ENCODE assay signal across 11 cellular contexts in the genomic region with DNA sequence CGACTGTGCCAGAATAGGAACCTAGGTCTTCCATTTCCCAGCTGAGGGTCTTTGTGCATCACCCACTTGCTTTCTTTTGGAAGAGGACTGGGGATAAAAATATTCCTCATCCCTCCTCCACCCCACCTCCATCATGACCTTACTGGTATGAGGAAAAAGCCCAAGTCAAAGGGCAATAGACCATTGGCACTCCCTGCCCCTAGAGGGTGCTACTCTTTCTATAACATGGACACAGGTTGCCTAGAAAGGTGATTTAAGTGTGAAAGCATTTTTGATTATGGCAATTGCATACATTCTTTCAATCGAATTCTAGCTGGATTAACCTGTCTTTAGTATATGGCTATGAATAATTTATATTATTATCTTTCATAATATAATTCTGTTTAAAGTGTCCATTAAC. TPM values are rescaled to one million over a fixed set of nuclear protein-coding genes. Genes with fewer than 3 reads are reported as not detected.
A peak's percentile ranks its signal among the peaks of the same experiment; 100 is the strongest.
DNase-seq lines count a peak whose midpoint lies in the region; ATAC-seq and TF ChIP-seq lines count a peak whose summit lies in the region.
"Had no signal": no experiment of that assay in that cellular context is flagged by ENCODE, and none has a peak within 500 bp of the region (broad histone marks: within the 10 kb centered on the region; RNA-seq: fewer than 3 reads in every experiment).

No MANE protein-coding gene starts in this region.

- no peak overlapping the region for H3K4me3 Mint-ChIP-seq in osteocyte (ENCODE audit: unreplicated experiment)
- H3K4me3 Mint-ChIP-seq: activated CD4-positive, alpha-beta T cell treated with anti-CD3 and anti-CD28 coated beads, Interleukin-2, amount 10 ng/mL, durations not matched to agents 24 days and 14 days had no signal

- H2AFZ ChIP-seq in Loucy (ENCODE audit: low read length): no peak overlapping the region

- H3K27me3 ChIP-seq in Loucy (ENCODE audit: insufficient read depth, low read length, poor library complexity, severe bottlenecking) (no peaks in the 10 kb centered on the region), colonic mucosa (no peaks in the 10 kb centered on the region)

- peak; percentile 13 for DNase-seq in GM12865 (ENCODE audit: low read depth)
- no peak for DNase-seq in colonic mucosa
- no peak for DNase-seq in osteocyte (ENCODE audit: extremely low spot score, unreplicated experiment)
- DNase-seq in ureter (ENCODE audit: low spot score): no peak
- no peak for DNase-seq in NCI-H1694 (lab: John Stamatoyannopoulos, UW)
- DNase-seq: activated CD4-positive, alpha-beta T cell treated with anti-CD3 and anti-CD28 coated beads, Interleukin-2, amount 10 ng/mL, durations not matched to agents 24 days and 14 days; caudate nucleus; NCI-H226 had no signal

- peaks cover 20% of the 10 kb centered on the region for H3K9me3 Mint-ChIP-seq in osteocyte (ENCODE audit: unreplicated experiment)

- ATAC-seq in HG03025 (IDR thresholded peaks at IDR 0.05; ENCODE audit: low FRiP score, unreplicated experiment): no peak
- no peak for ATAC-seq in HG03432 (IDR thresholded peaks at IDR 0.05; ENCODE audit: unreplicated experiment)

- H3K27me3 Mint-ChIP-seq in osteocyte (ENCODE audit: unreplicated experiment): peaks cover 25% of the 10 kb centered on the region

- H3K79me2 ChIP-seq in Loucy (ENCODE audit: insufficient read depth, low read length): no peaks in the 10 kb centered on the region

- H3K4me1 ChIP-seq in Loucy (ENCODE audit: insufficient read depth, low read length, poor library complexity, severe bottlenecking): no peaks in the 10 kb centered on the region
- no peaks in the 10 kb centered on the region for H3K4me1 ChIP-seq in colonic mucosa

- H3K36me3 Mint-ChIP-seq in osteocyte (ENCODE audit: unreplicated experiment): peaks cover 7% of the 10 kb centered on the region

- no peaks in the 10 kb centered on the region for H3K9me2 ChIP-seq in Loucy (replicated peaks; ENCODE audit: low read depth, low read length)

- no peaks in the 10 kb centered on the region for H3F3A ChIP-seq in Loucy (ENCODE audit: low read depth)

- H3K27ac ChIP-seq in colonic mucosa: no peak overlapping the region

- H3K4me3 ChIP-seq in GM12865 (ENCODE audit: low read depth, low read length) (no peak overlapping the region), Loucy (ENCODE audit: low read length, poor library complexity, severe bottlenecking) (no peak overlapping the region), colonic mucosa (no peak overlapping the region)

- H3K36me3 ChIP-seq in Loucy (ENCODE audit: insufficient read depth, low read length) (no peaks in the 10 kb centered on the region), colonic mucosa (no peaks in the 10 kb centered on the region)

- H3K4me1 Mint-ChIP-seq in osteocyte (ENCODE audit: unreplicated experiment): no peaks in the 10 kb centered on the region
- H3K4me1 Mint-ChIP-seq: activated CD4-positive, alpha-beta T cell treated with anti-CD3 and anti-CD28 coated beads, Interleukin-2, amount 10 ng/mL, durations not matched to agents 24 days and 14 days had no signal

- no peaks in the 10 kb centered on the region for H4K20me1 ChIP-seq in Loucy (ENCODE audit: insufficient read depth, low read length, poor library complexity, severe bottlenecking)

- no peak overlapping the region for H3K9ac ChIP-seq in Loucy (ENCODE audit: low read depth, low read length, poor library complexity, severe bottlenecking)
- H3K9ac ChIP-seq in colonic mucosa (ENCODE audit: low read depth in 2 of 2, low read length in 2 of 2): no peak overlapping the region

- TF ChIP-seq CTCF in GM12865 (IDR thresholded peaks at IDR 0.05; ENCODE audit: insufficient read depth, low read depth, low read length, missing control alignments): peak; percentile 44
- peak; percentile 77 for TF ChIP-seq CTCF in Loucy (conservative IDR thresholded peaks at IDR 0.05; ENCODE audit: low read length)
- peak; percentile 24 for TF ChIP-seq CTCF in colonic mucosa (IDR thresholded peaks at IDR 0.05)
- TF ChIP-seq CTCF in osteocyte (IDR thresholded peaks at IDR 0.05): peak; percentile 26

- H3K9me3 ChIP-seq in Loucy (ENCODE audit: insufficient read depth, low read depth, low read length) (peaks cover 4% of the 10 kb centered on the region; the same call in 1 of the 2 replicates), colonic mucosa (no peaks in the 10 kb centered on the region)

- H3K4me2 ChIP-seq in Loucy (ENCODE audit: low read depth, low read length, poor library complexity, severe bottlenecking): no peak overlapping the region

- intact Hi-C loops in colonic mucosa (cut with DNase I): loop anchor here (5.0 kb wide), 1 partner anchor 194 kb away; no protein-coding TSS in a partner anchor

- H3K27ac Mint-ChIP-seq in osteocyte (ENCODE audit: unreplicated experiment): no peak overlapping the region
- H3K27ac Mint-ChIP-seq: activated CD4-positive, alpha-beta T cell treated with anti-CD3 and anti-CD28 coated beads, Interleukin-2, amount 10 ng/mL, durations not matched to agents 24 days and 14 days had no signal

RNA-seq across cellular contexts. Expression of a gene that starts 22.8 kb away (rescaled TPM):
- 1 to 10 TPM; 3.1 to 3.3 TPM for total RNA-seq in colonic mucosa
- total RNA-seq in osteocyte: 35.1 and 36.8 TPM in 2 replicates
- total RNA-seq in ureter: 16.1 TPM

Comparison
In these comparisons a context has a peak if more than half of its experiments do, and no peak if none do; other contexts are left out.
1. CTCF ChIP-seq: peak in every context shown above with its lines; median percentile 77 in Loucy; 44 in GM12865; 26 in osteocyte; 24 in colonic mucosa.